Comparison of ENCODE assay signal across 25 cellular contexts in genomic region chr10:117519366-117519765, GRCh38. TPM values are rescaled to one million over a fixed set of nuclear protein-coding genes. Genes with fewer than 3 reads are reported as not detected.
"Had no signal": no experiment of that assay in that cellular context is flagged by ENCODE, and none has a peak within 500 bp of the region (broad histone marks: within the 10 kb centered on the region; RNA-seq: fewer than 3 reads in every experiment).

No MANE protein-coding gene starts in this region.

- H3K36me3 ChIP-seq: esophagus muscularis mucosa, gastrocnemius medialis, heart right ventricle, left lung had no signal

- FAIRE-seq: colon, endothelial cell of umbilical vein, islet of Langerhans, keratinocyte had no signal

- H3K4me1 Mint-ChIP-seq: memory B cell had no signal

- H3K9me3 Mint-ChIP-seq: dendritic cell treated with granulocyte-macrophage colony-stimulating factor and Interleukin-4, amounts not matched to agents 40 ng/mL and 50 ng/mL, for 4 days had no signal

- H3K4me1 ChIP-seq: esophagus muscularis mucosa, gastrocnemius medialis, heart right ventricle, left lung had no signal

- H3K27ac Mint-ChIP-seq: dendritic cell treated with granulocyte-macrophage colony-stimulating factor and Interleukin-4, amounts not matched to agents 40 ng/mL and 50 ng/mL, for 4 days; memory B cell had no signal

- H3K9me3 ChIP-seq: esophagus muscularis mucosa, gastrocnemius medialis, heart right ventricle, left lung had no signal

- H3K4me3 Mint-ChIP-seq: dendritic cell treated with granulocyte-macrophage colony-stimulating factor and Interleukin-4, amounts not matched to agents 40 ng/mL and 50 ng/mL, for 4 days; memory B cell had no signal

- H3K4me3 ChIP-seq: esophagus muscularis mucosa, gastrocnemius medialis, heart right ventricle, left lung, lung had no signal

- DNase-seq: cortex of kidney; effector CD4-positive, alpha-beta T cell; effector memory CD4-positive, alpha-beta T cell; foreskin fibroblast; foreskin melanocyte; gastrocnemius medialis; glutamatergic neuron; heart right ventricle; hippocampal formation; left cardiac atrium; left lung; left ventricle myocardium superior; mammary epithelial cell; mesendoderm; midbrain had no signal

- ATAC-seq: gastrocnemius medialis, heart right ventricle, left cardiac atrium, left lung, left ventricle myocardium superior had no signal

- H3K27ac ChIP-seq: esophagus muscularis mucosa, gastrocnemius medialis, heart right ventricle, left lung had no signal

- H3K36me3 Mint-ChIP-seq: memory B cell had no signal

RNA-seq across cellular contexts. Expression of gene EMX2, which starts 23.2 kb away (rescaled TPM):
- total RNA-seq: dermis microvascular lymphatic vessel endothelial cell, endothelial cell of umbilical vein, glomerular endothelial cell, left lung, mammary epithelial cell had no signal
- polyA plus RNA-seq: endothelial cell of umbilical vein, lung, mammary epithelial cell had no signal
